In genomic region chr16:85444879-85445778, GRCh38 we compare ENCODE assay signal across 12 cellular contexts.
DNase-seq lines count a peak whose midpoint lies in the region; ATAC-seq and TF ChIP-seq lines count a peak whose summit lies in the region.
"Had no signal": no experiment of that assay in that cellular context is flagged by ENCODE, and none has a peak within 500 bp of the region (broad histone marks: within the 10 kb centered on the region; RNA-seq: fewer than 3 reads in every experiment).

No MANE protein-coding gene starts in this region.

- H3K36me3 ChIP-seq in Peyer's patch, result no peaks in the 10 kb centered on the region
- no peaks in the 10 kb centered on the region for H3K36me3 ChIP-seq in mucosa of descending colon (ENCODE audit: low read depth)
- H3K36me3 ChIP-seq in HAP-1 (replicated peaks), result no peaks in the 10 kb centered on the region
- H3K36me3 ChIP-seq: left ventricle myocardium inferior, thoracic aorta had no signal

- in situ Hi-C loops in HAP-1 (cut with MboI; ENCODE audit: low sequenced_read_pairs), result no loop called here

- H3K4me3 ChIP-seq in Peyer's patch (no peak overlapping the region), mucosa of descending colon (no peak overlapping the region), HAP-1 (no peak overlapping the region)
- H3K4me3 ChIP-seq: esophagus muscularis mucosa, left ventricle myocardium inferior, thoracic aorta had no signal

- H3K4me1 ChIP-seq in Peyer's patch (peaks cover 0 to 41% (median 21%) of the 10 kb centered on the region in 4 donors), mucosa of descending colon (ENCODE audit: low read depth) (peaks cover 37% of the 10 kb centered on the region), HAP-1 (no peaks in the 10 kb centered on the region)

- peak overlapping the region in 1 of 4 donors; percentile 19 for H3K27ac ChIP-seq in Peyer's patch
- H3K27ac ChIP-seq: esophagus muscularis mucosa, left ventricle myocardium inferior, thoracic aorta had no signal

- no peak for TF ChIP-seq POLR2A in Peyer's patch (IDR thresholded peaks at IDR 0.05)

- no peaks in the 10 kb centered on the region for H3K9me3 ChIP-seq in Peyer's patch
- no peaks in the 10 kb centered on the region for H3K9me3 ChIP-seq in mucosa of descending colon
- H3K9me3 ChIP-seq in HAP-1, result no peaks in the 10 kb centered on the region
- H3K9me3 ChIP-seq: esophagus muscularis mucosa, left ventricle myocardium inferior, thoracic aorta had no signal

- intact Hi-C loops in mucosa of descending colon (cut with DNase I, micrococcal nuclease), result no loop called here

- H3K27me3 ChIP-seq in Peyer's patch (no peaks in the 10 kb centered on the region), HAP-1 (ENCODE audit: low read depth) (no peaks in the 10 kb centered on the region)
- H3K27me3 ChIP-seq: esophagus muscularis mucosa had no signal

- TF ChIP-seq CTCF in Peyer's patch (IDR thresholded peaks at IDR 0.05) (peak in 1 of 6 experiments; percentile 2), mucosa of descending colon (IDR thresholded peaks at IDR 0.05) (no peak)

- ATAC-seq in mucosa of descending colon, result peak; percentile 49
- no peak for ATAC-seq in HG02884 (IDR thresholded peaks at IDR 0.05; ENCODE audit: unreplicated experiment)

- DNase-seq in DMS 273 treated with DMSO at 0.1 percent for 48 hours (lab: John Stamatoyannopoulos, UW), result peak; percentile 90
- DNase-seq in NCI-H1436 (lab: John Stamatoyannopoulos, UW), result peak; percentile 84
- DNase-seq in Peyer's patch, result peak in 2 of 3 donors; percentile 28 to 71
- DNase-seq in mucosa of descending colon, result peak; percentile 59 to 79 (median 72)
- no peak for DNase-seq in HAP-1 (ENCODE audit: low spot score in 2 of 2)
- no peak for DNase-seq in dedifferentiated amniotic fluid mesenchymal stem cell (ENCODE audit: extremely low spot score)
- DNase-seq in T-helper 9 cell, result no peak
- DNase-seq: activated CD4-positive, CD25-positive, alpha-beta regulatory T cell; left ventricle myocardium inferior had no signal

Comparison
In these comparisons a context has a peak if more than half of its experiments do, and no peak if none do; other contexts are left out.
1. DNase-seq: peak in DMS 273 treated with DMSO at 0.1 percent for 48 hours (single experiment), NCI-H1436 (single experiment), Peyer's patch (2 of 3) and mucosa of descending colon (3 of 3); none in HAP-1 (0 of 2), dedifferentiated amniotic fluid mesenchymal stem cell (single experiment) and T-helper 9 cell (single experiment).